18 cellular contexts compared by ENCODE assay signal in the genomic region with DNA sequence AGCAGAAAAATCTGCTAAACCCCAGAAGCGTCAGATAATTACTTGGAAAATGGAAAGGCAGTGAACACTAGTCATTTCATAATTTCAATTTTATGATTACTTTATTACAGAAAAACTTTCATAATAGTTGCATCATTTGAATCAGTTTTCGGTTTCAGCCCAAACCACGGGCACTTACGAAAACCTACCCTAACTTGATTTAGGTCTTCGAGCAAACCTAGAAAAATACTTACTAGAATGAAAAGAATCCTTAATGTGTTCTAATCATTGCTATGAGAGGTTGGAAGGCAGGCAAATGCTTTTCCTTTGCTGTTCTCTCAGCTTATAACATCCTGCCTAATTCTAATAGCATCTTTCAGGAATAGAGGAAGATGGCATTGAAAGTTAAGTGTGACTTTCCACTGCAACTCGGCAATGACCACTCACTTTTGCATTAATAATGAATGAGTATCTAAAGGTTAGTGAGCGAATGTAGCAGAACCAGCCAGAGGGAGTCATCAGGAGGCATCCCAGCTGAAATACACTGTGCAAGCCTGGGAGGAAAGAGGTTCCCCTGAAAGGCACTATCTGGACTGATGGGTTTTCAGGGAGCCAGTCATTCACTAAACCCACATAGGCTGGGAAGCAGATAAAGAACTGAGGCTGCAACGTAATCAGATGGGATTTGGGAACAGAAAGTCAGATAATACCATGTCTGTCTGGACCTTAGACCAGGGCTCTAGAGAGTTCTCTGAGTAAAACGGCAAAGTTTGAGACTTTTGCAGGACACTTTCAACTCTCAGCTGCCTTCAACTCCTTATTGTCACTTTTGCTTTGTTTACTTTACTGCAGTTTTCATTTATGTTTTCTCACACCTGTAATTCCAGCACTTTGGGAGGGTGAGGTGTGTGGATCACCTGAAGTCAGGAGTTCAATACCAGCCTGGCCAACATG.
DNase-seq lines count a peak whose midpoint lies in the region; ATAC-seq and TF ChIP-seq lines count a peak whose summit lies in the region.
"Had no signal": no experiment of that assay in that cellular context is flagged by ENCODE, and none has a peak within 500 bp of the region (broad histone marks: within the 10 kb centered on the region; RNA-seq: fewer than 3 reads in every experiment).

No MANE protein-coding gene starts in this region.

- POLR2A ChIA-PET in activated CD4-positive, alpha-beta T cell treated with anti-CD3 and anti-CD28 coated beads for 36 hours (lab: Charles Lee): no interaction called here

- 58 to 74% (median 69%) methylated on average over 9 of the region's 9 CpGs for WGBS in stomach, 5 donors

- peaks cover 49% of the 10 kb centered on the region for H3K36me3 Mint-ChIP-seq in activated CD4-positive, alpha-beta T cell treated with anti-CD3 and anti-CD28 coated beads for 36 hours (ENCODE audit: low read depth)
- H3K36me3 Mint-ChIP-seq in activated T-helper 1 cell treated with anti-CD3 and anti-CD28 coated beads, Interleukin-12 subunit alpha, Interleukin-12 subunit beta, Interleukin-2, Interleukin-4 antibody, amounts not matched to agents 30 ng/mL and 10 ng/mL and 1 ng/mL, durations not matched to agents 14 hours and 24 hours and 36 hours (ENCODE audit: low read depth): peaks cover 43% of the 10 kb centered on the region
- H3K36me3 Mint-ChIP-seq: naive B cell had no signal

- H3K9me3 Mint-ChIP-seq in activated CD4-positive, alpha-beta T cell treated with anti-CD3 and anti-CD28 coated beads for 36 hours (ENCODE audit: low read depth): peaks cover 32% of the 10 kb centered on the region
- H3K9me3 Mint-ChIP-seq in activated T-helper 1 cell treated with anti-CD3 and anti-CD28 coated beads, Interleukin-12 subunit alpha, Interleukin-12 subunit beta, Interleukin-2, Interleukin-4 antibody, amounts not matched to agents 30 ng/mL and 10 ng/mL and 1 ng/mL, durations not matched to agents 14 hours and 24 hours and 36 hours: peaks cover 48% of the 10 kb centered on the region

- ATAC-seq in activated CD4-positive, alpha-beta T cell treated with anti-CD3 and anti-CD28 coated beads for 36 hours: peak; percentile 57
- ATAC-seq in HG03280 (IDR thresholded peaks at IDR 0.05; ENCODE audit: unreplicated experiment) (peak; percentile 47), gastrocnemius medialis (no peak)
- ATAC-seq: esophagus mucosa, left lobe of liver, right cardiac atrium had no signal

- peaks cover 3% of the 10 kb centered on the region for H3K4me1 ChIP-seq in rectal smooth muscle tissue (ENCODE audit: control insufficient read depth, insufficient read depth, low read length)
- no peaks in the 10 kb centered on the region for H3K4me1 ChIP-seq in stomach
- no peaks in the 10 kb centered on the region for H3K4me1 ChIP-seq in gastrocnemius medialis

- H3K9ac ChIP-seq in rectal smooth muscle tissue (ENCODE audit: low read length): no peak overlapping the region
- H3K9ac ChIP-seq: SK-N-SH had no signal

- TF ChIP-seq CTCF in stomach (IDR thresholded peaks at IDR 0.05) (no peak), gastrocnemius medialis (IDR thresholded peaks at IDR 0.05 in 4 of 5, conservative IDR thresholded peaks at IDR 0.05 in 1 of 5) (no peak)

- TF ChIP-seq POLR2A in stomach (IDR thresholded peaks at IDR 0.05) (no peak), gastrocnemius medialis (IDR thresholded peaks at IDR 0.05) (no peak)

- no peaks in the 10 kb centered on the region for H3K27me3 ChIP-seq in rectal smooth muscle tissue (ENCODE audit: control insufficient read depth, insufficient read depth, low read length)
- no peaks in the 10 kb centered on the region for H3K27me3 ChIP-seq in stomach
- peaks cover 0 to 7% (median 3%) of the 10 kb centered on the region in 3 donors for H3K27me3 ChIP-seq in gastrocnemius medialis

- no peak for TF ChIP-seq EP300 in stomach (IDR thresholded peaks at IDR 0.05)

- H3K27ac ChIP-seq in rectal smooth muscle tissue (ENCODE audit: low read depth, low read length) (peak overlapping the region; percentile 1), stomach (no peak overlapping the region), gastrocnemius medialis (no peak overlapping the region)
- H3K27ac ChIP-seq: 22Rv1, thoracic aorta had no signal

- peaks cover 1% of the 10 kb centered on the region for H3K27me3 Mint-ChIP-seq in activated CD4-positive, alpha-beta T cell treated with anti-CD3 and anti-CD28 coated beads for 36 hours
- no peaks in the 10 kb centered on the region for H3K27me3 Mint-ChIP-seq in activated T-helper 1 cell treated with anti-CD3 and anti-CD28 coated beads, Interleukin-12 subunit alpha, Interleukin-12 subunit beta, Interleukin-2, Interleukin-4 antibody, amounts not matched to agents 30 ng/mL and 10 ng/mL and 1 ng/mL, durations not matched to agents 14 hours and 24 hours and 36 hours (ENCODE audit: insufficient read depth)

- in situ Hi-C loops in gastrocnemius medialis (cut with MboI; ENCODE audit: low sequenced_read_pairs in 4 of 4): no loop called here

- H3K4me3 ChIP-seq in rectal smooth muscle tissue (ENCODE audit: low read length) (no peak overlapping the region), stomach (no peak overlapping the region), gastrocnemius medialis (no peak overlapping the region)
- H3K4me3 ChIP-seq: thoracic aorta had no signal

- no peak overlapping the region for H3K4me3 Mint-ChIP-seq in activated CD4-positive, alpha-beta T cell treated with anti-CD3 and anti-CD28 coated beads for 36 hours
- H3K4me3 Mint-ChIP-seq in activated T-helper 1 cell treated with anti-CD3 and anti-CD28 coated beads, Interleukin-12 subunit alpha, Interleukin-12 subunit beta, Interleukin-2, Interleukin-4 antibody, amounts not matched to agents 30 ng/mL and 10 ng/mL and 1 ng/mL, durations not matched to agents 14 hours and 24 hours and 36 hours: peak overlapping the region; percentile 54
- H3K4me3 Mint-ChIP-seq: naive B cell had no signal

- no peaks in the 10 kb centered on the region for H3K36me3 ChIP-seq in rectal smooth muscle tissue (ENCODE audit: control insufficient read depth, insufficient read depth, low read length)
- no peaks in the 10 kb centered on the region for H3K36me3 ChIP-seq in stomach
- H3K36me3 ChIP-seq in gastrocnemius medialis: no peaks in the 10 kb centered on the region
- H3K36me3 ChIP-seq: thoracic aorta had no signal

- CTCF ChIA-PET in activated CD4-positive, alpha-beta T cell treated with anti-CD3 and anti-CD28 coated beads for 36 hours (lab: Charles Lee): interaction anchor here (0.5 to 1.4 kb wide), 4 partner anchors 9 to 493 kb away, joined by 3 to 9 read pairs (median 3); no protein-coding TSS in a partner anchor

- H3K9me3 ChIP-seq in stomach (peaks cover 0 to 12% (median 4%) of the 10 kb centered on the region in 4 donors), gastrocnemius medialis (peaks cover 0 to 4% (median 0%) of the 10 kb centered on the region in 3 donors)
- H3K9me3 ChIP-seq: SK-N-SH, thoracic aorta had no signal

- peaks cover 65% of the 10 kb centered on the region for H3K4me1 Mint-ChIP-seq in activated CD4-positive, alpha-beta T cell treated with anti-CD3 and anti-CD28 coated beads for 36 hours
- H3K4me1 Mint-ChIP-seq in activated T-helper 1 cell treated with anti-CD3 and anti-CD28 coated beads, Interleukin-12 subunit alpha, Interleukin-12 subunit beta, Interleukin-2, Interleukin-4 antibody, amounts not matched to agents 30 ng/mL and 10 ng/mL and 1 ng/mL, durations not matched to agents 14 hours and 24 hours and 36 hours (ENCODE audit: low read depth): peaks cover 86% of the 10 kb centered on the region
- H3K4me1 Mint-ChIP-seq: naive B cell had no signal

- peak overlapping the region; percentile 91 for H3K27ac Mint-ChIP-seq in activated CD4-positive, alpha-beta T cell treated with anti-CD3 and anti-CD28 coated beads for 36 hours
- H3K27ac Mint-ChIP-seq in activated T-helper 1 cell treated with anti-CD3 and anti-CD28 coated beads, Interleukin-12 subunit alpha, Interleukin-12 subunit beta, Interleukin-2, Interleukin-4 antibody, amounts not matched to agents 30 ng/mL and 10 ng/mL and 1 ng/mL, durations not matched to agents 14 hours and 24 hours and 36 hours: peak overlapping the region; percentile 88
- H3K27ac Mint-ChIP-seq: naive B cell had no signal

- peak; percentile 68 for DNase-seq in activated CD4-positive, alpha-beta T cell treated with anti-CD3 and anti-CD28 coated beads for 36 hours
- DNase-seq in activated CD4-positive, alpha-beta T cell treated with anti-CD3 and anti-CD28 coated beads, Interleukin-2, amount 50 U/mL, for 4 hours: no peak
- no peak for DNase-seq in activated T-helper 1 cell treated with anti-CD3 and anti-CD28 coated beads, Interleukin-12 subunit alpha, Interleukin-12 subunit beta, Interleukin-2, Interleukin-4 antibody, amounts not matched to agents 30 ng/mL and 10 ng/mL and 1 ng/mL, durations not matched to agents 14 hours and 24 hours and 36 hours (ENCODE audit: low spot score)
- DNase-seq in stomach (no peak), cortex of kidney (lab: John Stamatoyannopoulos, UW) (no peak), gastrocnemius medialis (no peak)
- DNase-seq: activated CD4-positive, CD25-positive, alpha-beta regulatory T cell; hippocampal formation; naive B cell; NCI-H2029; right cardiac atrium; SK-N-SH had no signal

- intact Hi-C loops in activated CD4-positive, alpha-beta T cell treated with anti-CD3 and anti-CD28 coated beads for 36 hours (cut with DNase I, micrococcal nuclease): loop anchor here (1.0 to 10.0 kb wide), 20 partner anchors 12 to 967 kb away; no protein-coding TSS in a partner anchor
- intact Hi-C loops in activated T-helper 1 cell treated with anti-CD3 and anti-CD28 coated beads, Interleukin-12 subunit alpha, Interleukin-12 subunit beta, Interleukin-2, Interleukin-4 antibody, amounts not matched to agents 30 ng/mL and 10 ng/mL and 1 ng/mL, durations not matched to agents 14 hours and 24 hours and 36 hours (cut with micrococcal nuclease): loop anchor here (1.0 to 5.0 kb wide), 18 partner anchors 9 to 1246 kb away; no protein-coding TSS in a partner anchor
- intact Hi-C loops in stomach (cut with DNase I; ENCODE audit: low total_unique reads) (no loop called here), gastrocnemius medialis (cut with DNase I; ENCODE audit: low total_unique reads) (no loop called here)

Comparison
In these comparisons a context has a peak if more than half of its experiments do, and no peak if none do; other contexts are left out.
1. ATAC-seq: peak in activated CD4-positive, alpha-beta T cell treated with anti-CD3 and anti-CD28 coated beads for 36 hours (single experiment) and HG03280 (single experiment); none in gastrocnemius medialis (0 of 2).
2. intact Hi-C loops: an anchor here in activated CD4-positive, alpha-beta T cell treated with anti-CD3 and anti-CD28 coated beads for 36 hours (1.0 to 10.0 kb wide) and activated T-helper 1 cell treated with anti-CD3 and anti-CD28 coated beads, Interleukin-12 subunit alpha, Interleukin-12 subunit beta, Interleukin-2, Interleukin-4 antibody, amounts not matched to agents 30 ng/mL and 10 ng/mL and 1 ng/mL, durations not matched to agents 14 hours and 24 hours and 36 hours (1.0 to 5.0 kb wide); none called in stomach and gastrocnemius medialis.